ENCODE assay signal across 4 cellular contexts in genomic region chr1:192130865-192131264, GRCh38. TPM values are rescaled to one million over a fixed set of nuclear protein-coding genes. Genes with fewer than 3 reads are reported as not detected.
"Had no signal": no experiment of that assay in that cellular context is flagged by ENCODE, and none has a peak within 500 bp of the region (broad histone marks: within the 10 kb centered on the region; RNA-seq: fewer than 3 reads in every experiment).

No MANE protein-coding gene starts in this region.

RNA-seq across cellular contexts. Expression of gene RGS18, which starts 27.4 kb away (rescaled TPM):
- total RNA-seq: kidney epithelial cell, lung microvascular endothelial cell, mesothelial cell of epicardium, myocyte had no signal
